16 cellular contexts compared by ENCODE assay signal in the genomic region with DNA sequence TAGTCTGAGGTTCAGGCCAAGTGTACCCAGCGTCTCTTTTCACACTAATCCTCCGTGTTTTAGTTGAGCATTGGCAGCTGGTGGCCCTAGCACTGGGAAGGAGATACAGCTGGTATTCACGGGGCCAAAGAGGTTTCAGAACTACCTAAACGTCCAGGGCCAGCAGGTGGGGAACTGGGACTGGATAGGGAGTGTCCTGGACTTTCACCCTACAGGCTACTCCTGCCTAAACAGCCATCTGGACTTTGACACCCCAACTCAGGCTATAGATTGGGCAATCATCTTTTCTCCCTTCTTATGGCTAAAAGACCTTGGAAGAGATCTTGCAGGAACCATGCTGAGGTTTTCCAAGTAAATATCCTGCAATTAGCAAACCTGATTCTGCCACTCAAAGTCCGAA. TPM values are rescaled to one million over a fixed set of nuclear protein-coding genes. Genes with fewer than 3 reads are reported as not detected.
DNase-seq lines count a peak whose midpoint lies in the region; ATAC-seq and TF ChIP-seq lines count a peak whose summit lies in the region.
"Had no signal": no experiment of that assay in that cellular context is flagged by ENCODE, and none has a peak within 500 bp of the region (broad histone marks: within the 10 kb centered on the region; RNA-seq: fewer than 3 reads in every experiment).

No MANE protein-coding gene starts in this region.

- peak; percentile 39 for TF ChIP-seq POLR2A in transverse colon (IDR thresholded peaks at IDR 0.05)

- 32 to 33% methylated on average over 2 to 5 of the region's 5 CpGs for WGBS in transverse colon (ENCODE audit: low coverage in 1 of 2), 2 donors

- ATAC-seq in lower lobe of right lung (no peak), HG02840 (IDR thresholded peaks at IDR 0.05; ENCODE audit: low FRiP score, unreplicated experiment) (no peak), GM18867 (IDR thresholded peaks at IDR 0.05; ENCODE audit: unreplicated experiment) (no peak)
- ATAC-seq: activated CD8-positive, alpha-beta T cell treated with anti-CD3 and anti-CD28 coated beads, Interleukin-2, amount 10 ng/mL, durations not matched to agents 7 days and 5 days had no signal

- TF ChIP-seq CTCF in lower lobe of right lung (IDR thresholded peaks at IDR 0.05) (no peak), transverse colon (IDR thresholded peaks at IDR 0.05) (peak in 2 of 5 experiments; percentile 19 to 50)

- no peaks in the 10 kb centered on the region for H3K9me3 ChIP-seq in lower lobe of right lung
- no peaks in the 10 kb centered on the region for H3K9me3 ChIP-seq in transverse colon
- H3K9me3 ChIP-seq: tibial nerve had no signal

- H3K4me1 ChIP-seq in lower lobe of right lung: peaks cover 10% of the 10 kb centered on the region
- peaks cover 2 to 65% (median 48%) of the 10 kb centered on the region in 4 donors for H3K4me1 ChIP-seq in transverse colon

- H3K27ac ChIP-seq in caudate nucleus (ENCODE audit: low read depth, low read length) (peak overlapping the region; percentile 48), lower lobe of right lung (no peak overlapping the region), transverse colon (peak overlapping the region; percentile 72 to 87 (median 86))
- H3K27ac ChIP-seq: 22Rv1 had no signal

- H3K27me3 ChIP-seq in lower lobe of right lung (ENCODE audit: low read depth): peaks cover 45% of the 10 kb centered on the region
- peaks cover 30% of the 10 kb centered on the region for H3K27me3 ChIP-seq in transverse colon

- TF ChIP-seq EP300 in transverse colon (IDR thresholded peaks at IDR 0.05; ENCODE audit: low read depth): no peak

- H3K4me3 ChIP-seq in lower lobe of right lung (peak overlapping the region; percentile 58), transverse colon (peak overlapping the region in 3 of 4 donors; percentile 51 to 69 (median 56))

- H3K36me3 ChIP-seq in lower lobe of right lung (no peaks in the 10 kb centered on the region), transverse colon (no peaks in the 10 kb centered on the region)
- H3K36me3 ChIP-seq: tibial nerve had no signal

- peak; percentile 13 for DNase-seq in DMS53 (lab: John Stamatoyannopoulos, UW)
- DNase-seq in DMS53 treated with DMSO at 0.1 percent for 48 hours (lab: John Stamatoyannopoulos, UW; ENCODE audit: unreplicated experiment): no peak
- no peak for DNase-seq in caudate nucleus (lab: John Stamatoyannopoulos, UW)
- DNase-seq in lower lobe of right lung: no peak
- DNase-seq in transverse colon: peak; percentile 80
- no peak for DNase-seq in amniotic stem cell (lab: John Stamatoyannopoulos, UW)
- DNase-seq: activated CD8-positive, alpha-beta T cell treated with anti-CD3 and anti-CD28 coated beads, Interleukin-2, amount 10 ng/mL, durations not matched to agents 7 days and 5 days; activated effector memory CD4-positive, alpha-beta T cell treated with Interleukin-2 at 50 U/mL for 16 hours; GF-D8; stimulated activated CD4-positive, alpha-beta T cell treated with anti-CD3 and anti-CD28 coated beads, Interleukin-1b, Interleukin-23, amount 100 ng/mL, for 48 hours; stimulated activated CD8-positive, alpha-beta memory T cell treated with anti-CD3 and anti-CD28 coated beads, Interleukin-4, amount 100 ng/mL, for 48 hours had no signal

- intact Hi-C loops in lower lobe of right lung (cut with DNase I): no loop called here
- intact Hi-C loops in transverse colon (cut with DNase I; ENCODE audit: low total_unique reads): no loop called here

- in situ Hi-C loops in transverse colon (cut with MboI; ENCODE audit: low pct_ligation_motif_present in 1 of 4, low pct_unique_long_range_greater_than_20kb in 1 of 4, low sequenced_read_pairs in 3 of 4): no loop called here

RNA-seq across cellular contexts. Expression of a gene that starts 2.8 kb away (rescaled TPM):
- total RNA-seq in lower lobe of right lung (40.1 TPM), transverse colon (10 to 100 TPM; 42.6 to 74.0 (median 56.1) TPM)
- total RNA-seq: pulmonary artery endothelial cell had no signal

Comparison
In these comparisons a context has a peak if more than half of its experiments do, and no peak if none do; other contexts are left out.
1. DNase-seq: peak in DMS53 (single experiment) and transverse colon (single experiment); none in DMS53 treated with DMSO at 0.1 percent for 48 hours (single experiment), caudate nucleus (0 of 61), lower lobe of right lung (single experiment) and amniotic stem cell (single experiment).